35 cellular contexts compared by ENCODE assay signal in the genomic region with DNA sequence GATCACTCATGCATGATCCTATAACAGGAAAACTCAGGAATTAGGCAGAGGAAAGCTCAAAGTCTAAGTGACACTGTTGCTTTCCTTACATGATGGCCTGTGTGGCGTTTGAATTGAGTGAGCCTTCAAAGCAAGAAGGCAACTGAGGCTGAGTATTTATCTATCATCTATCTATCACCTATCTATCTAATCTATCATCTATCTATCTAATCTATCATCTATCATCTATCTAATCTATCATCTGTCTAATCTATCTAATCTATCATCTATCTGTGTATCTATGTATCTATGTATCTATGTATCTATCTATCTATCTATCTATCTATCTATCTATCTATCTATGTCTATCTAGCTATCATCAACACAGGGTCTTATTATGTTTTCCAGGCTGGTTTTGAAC.
"Had no signal": no experiment of that assay in that cellular context is flagged by ENCODE, and none has a peak within 500 bp of the region (broad histone marks: within the 10 kb centered on the region; RNA-seq: fewer than 3 reads in every experiment).

No MANE protein-coding gene starts in this region.

- H3K27me3 ChIP-seq: MG63 had no signal

- DNase-seq: Karpas-422, Kasumi-1, MG63, MM.1S, MV-4-11, NCI-H1048, NCI-H1092, NCI-H1092 treated with DMSO at 0.1 percent for 48 hours, NCI-H1105, NCI-H1105 treated with DMSO at 0.1 percent for 48 hours, NCI-H1417, NCI-H1417 treated with DMSO at 0.1 percent for 48 hours, NCI-H1436, NCI-H1436 treated with DMSO at 0.1 percent for 48 hours, NCI-H146, NCI-H1694, NCI-H1694 treated with DMSO at 0.1 percent for 48 hours, NCI-H187, NCI-H187 treated with DMSO at 0.1 percent for 48 hours, NCI-H1930, NCI-H2029, NCI-H2029 treated with DMSO at 0.1 percent for 48 hours, NCI-H2081, NCI-H2081 treated with DMSO at 0.1 percent for 48 hours, NCI-H2107, NCI-H2171, NCI-H2171 treated with DMSO at 0.1 percent for 48 hours, NCI-H2227 treated with DMSO at 0.1 percent for 48 hours, NCI-H226, NCI-H345, NCI-H446, NCI-H446 treated with DMSO at 0.1 percent for 48 hours, NCI-H510A, NCI-H510A treated with DMSO at 0.1 percent for 48 hours, NCI-H524 had no signal

- H3K36me3 ChIP-seq: MG63 had no signal

- H3K9me3 ChIP-seq: MG63 had no signal

- H3K4me3 ChIP-seq: MG63 had no signal
